In genomic region chr16:29911676-29912010, GRCh38 we compare ENCODE assay signal across 17 cellular contexts. TPM values are rescaled to one million over a fixed set of nuclear protein-coding genes. Genes with fewer than 3 reads are reported as not detected.
DNase-seq lines count a peak whose midpoint lies in the region; ATAC-seq and TF ChIP-seq lines count a peak whose summit lies in the region.
"Had no signal": no experiment of that assay in that cellular context is flagged by ENCODE, and none has a peak within 500 bp of the region (broad histone marks: within the 10 kb centered on the region; RNA-seq: fewer than 3 reads in every experiment).

No MANE protein-coding gene starts in this region.

- intact Hi-C loops in Calu3 (cut with micrococcal nuclease; ENCODE audit: unreplicated experiment) (no loop called here), Panc1 (cut with micrococcal nuclease; ENCODE audit: unreplicated experiment) (loop anchor here (10.0 kb wide), 1 partner anchor 113 kb away; the partner anchor contains the start of gene C16orf92), mucosa of descending colon (cut with DNase I, micrococcal nuclease) (no loop called here)

- H3K36me3 ChIP-seq in H7 (replicated peaks; ENCODE audit: control insufficient read depth, insufficient read depth, low read length) (no peaks in the 10 kb centered on the region; the same call in 1 of the 2 replicates), Panc1 (ENCODE audit: control insufficient read depth, insufficient read depth, low read length) (no peaks in the 10 kb centered on the region), mucosa of descending colon (ENCODE audit: low read depth) (no peaks in the 10 kb centered on the region)
- H3K36me3 ChIP-seq: Peyer's patch had no signal

- BruUV-seq in Calu3 (replicated peaks; lab: Mats Ljungman, UMichigan) (no TSS peak), Panc1 (replicated peaks; lab: Mats Ljungman, UMichigan) (no TSS peak)

- H3K4me3 Mint-ChIP-seq in Calu3 (ENCODE audit: low read depth, unreplicated experiment): no peak overlapping the region
- H3K4me3 Mint-ChIP-seq: IgD-negative memory B cell had no signal

- H3K9me3 ChIP-seq in Panc1 (ENCODE audit: control insufficient read depth, insufficient read depth, low read depth, low read length) (no peaks in the 10 kb centered on the region), mucosa of descending colon (no peaks in the 10 kb centered on the region)
- H3K9me3 ChIP-seq: Peyer's patch, SK-N-SH had no signal

- H3K4me1 ChIP-seq in Panc1 (ENCODE audit: control insufficient read depth, insufficient read depth, low read length) (no peaks in the 10 kb centered on the region), mucosa of descending colon (ENCODE audit: low read depth) (no peaks in the 10 kb centered on the region)
- H3K4me1 ChIP-seq: Peyer's patch had no signal

- TF ChIP-seq CTCF in Calu3 (IDR thresholded peaks at IDR 0.05; ENCODE audit: unreplicated experiment) (no peak), Panc1 (IDR thresholded peaks at IDR 0.05) (no peak), mucosa of descending colon (IDR thresholded peaks at IDR 0.05) (no peak)

- H3K36me3 Mint-ChIP-seq in Calu3 (ENCODE audit: insufficient read depth, unreplicated experiment): peaks cover 91% of the 10 kb centered on the region

- POLR2A ChIA-PET in Panc1 (lab: Charles Lee): no interaction called here

- CTCF ChIA-PET in Calu3 (lab: Charles Lee): interaction anchor here (0.6 kb wide), 1 partner anchor 52 kb away, joined by 4 read pairs; no protein-coding TSS in a partner anchor
- CTCF ChIA-PET in Panc1 (lab: Charles Lee): interaction anchor here (0.7 kb wide), 1 partner anchor 121 kb away, joined by 5 read pairs; no protein-coding TSS in a partner anchor

- no peaks in the 10 kb centered on the region for H3K27me3 Mint-ChIP-seq in Calu3 (ENCODE audit: unreplicated experiment)
- H3K27me3 Mint-ChIP-seq: IgD-negative memory B cell had no signal

- H3K27ac ChIP-seq in Panc1 (ENCODE audit: low read length): no peak overlapping the region
- H3K27ac ChIP-seq: Peyer's patch had no signal

- no peaks in the 10 kb centered on the region for H3K9me3 Mint-ChIP-seq in Calu3 (ENCODE audit: low read depth, unreplicated experiment)
- H3K9me3 Mint-ChIP-seq: IgD-negative memory B cell had no signal

- DNase-seq in Calu3: no peak
- DNase-seq in H7: peak; percentile 58
- DNase-seq in Panc1 (ENCODE audit: low read depth, low spot score): no peak
- DNase-seq in mucosa of descending colon: no peak
- DNase-seq: COR-L47, DMS153, NCI-H1417, NCI-H2081, NCI-H510A, Peyer's patch, Right ventricle myocardium superior, SK-N-SH, T-helper 1 cell had no signal

- H3K4me3 ChIP-seq in H7 (ENCODE audit: insufficient read depth, low read depth, low read length): no peak overlapping the region
- H3K4me3 ChIP-seq in Panc1 (ENCODE audit: low read depth in 2 of 2, low read length in 2 of 2): no peak overlapping the region
- H3K4me3 ChIP-seq in mucosa of descending colon: no peak overlapping the region
- H3K4me3 ChIP-seq: Peyer's patch had no signal

- peak overlapping the region; percentile 39 for H3K27ac Mint-ChIP-seq in Calu3 (ENCODE audit: unreplicated experiment)
- H3K27ac Mint-ChIP-seq: IgD-negative memory B cell had no signal

- H3K27me3 ChIP-seq in H7 (ENCODE audit: control insufficient read depth, insufficient read depth, low read length) (no peaks in the 10 kb centered on the region), Panc1 (ENCODE audit: control insufficient read depth, insufficient read depth, low read length) (no peaks in the 10 kb centered on the region)
- H3K27me3 ChIP-seq: Peyer's patch had no signal

- ATAC-seq in Panc1: peak; percentile 11; the same call in 1 of the 2 replicates
- peak; percentile 9 for ATAC-seq in mucosa of descending colon
- ATAC-seq in GM21723 (IDR thresholded peaks at IDR 0.05; ENCODE audit: unreplicated experiment): no peak
- ATAC-seq in GM18873 (IDR thresholded peaks at IDR 0.05; ENCODE audit: low FRiP score, unreplicated experiment): no peak
- no peak for ATAC-seq in GM18519 (IDR thresholded peaks at IDR 0.05; ENCODE audit: low FRiP score, unreplicated experiment)

- H3K4me1 Mint-ChIP-seq in Calu3 (ENCODE audit: low read depth, unreplicated experiment): peaks cover 38% of the 10 kb centered on the region

- in situ Hi-C loops in Panc1 (cut with HindIII; ENCODE audit: low pct_unique_long_range_greater_than_20kb, low sequenced_read_pairs): no loop called here

RNA-seq across cellular contexts. Expression of gene ASPHD1, which starts 11.4 kb away (rescaled TPM):
- 54.1 and 64.1 TPM in 2 replicates for total RNA-seq in Calu3 (2022)
- total RNA-seq in H7 (2014; rRNA removed; shearing (Covaris generic)): 24.4 and 24.6 TPM in 2 replicates
- 87.0 TPM for total RNA-seq in Panc1 (2021; ENCODE audit: unreplicated experiment)
- 129 TPM for polyA plus RNA-seq in Panc1 (2012; ENCODE audit: insufficient read length)
- total RNA-seq in mucosa of descending colon: 1 to 10 TPM; 1.6 to 1.9 (median 1.8) TPM
- total RNA-seq: Right ventricle myocardium superior had no signal
- polyA plus RNA-seq: IgD-negative memory B cell had no signal

RNA-seq across cellular contexts. Expression of gene SEZ6L2, which starts 12.3 kb away (rescaled TPM):
- total RNA-seq in Calu3 (2022) (68.9 and 92.1 TPM in 2 replicates), Panc1 (2021; ENCODE audit: unreplicated experiment) (70.7 TPM), mucosa of descending colon (1 to 10 TPM; 6.1 to 9.6 (median 7.0) TPM)
- 47.3 and 59.0 TPM in 2 replicates for total RNA-seq in H7 (2014; rRNA removed; shearing (Covaris generic))
- polyA plus RNA-seq in Panc1 (2012; ENCODE audit: insufficient read length): 123 TPM
- polyA plus RNA-seq: IgD-negative memory B cell had no signal

RNA-seq across cellular contexts. Expression of gene KCTD13, which starts 14.4 kb away (rescaled TPM):
- 52.8 and 55.8 TPM in 2 replicates for total RNA-seq in Calu3 (2022)
- total RNA-seq in H7 (2014; rRNA removed; shearing (Covaris generic)): 8.3 and 9.1 TPM in 2 replicates
- total RNA-seq in Panc1 (2021; ENCODE audit: unreplicated experiment): 45.7 TPM
- 42.5 TPM for polyA plus RNA-seq in Panc1 (2012; ENCODE audit: insufficient read length)
- total RNA-seq in mucosa of descending colon: 10 to 100 TPM; 22.2 to 25.8 (median 22.9) TPM

RNA-seq across cellular contexts. Expression of gene CDIPT, which starts 48.6 kb away (rescaled TPM):
- 62.7 and 64.1 TPM in 2 replicates for total RNA-seq in Calu3 (2022)
- 91.3 and 97.6 TPM in 2 replicates for total RNA-seq in H7 (2014; rRNA removed; shearing (Covaris generic))
- total RNA-seq in Panc1 (2021; ENCODE audit: unreplicated experiment): 71.6 TPM
- 136 TPM for polyA plus RNA-seq in Panc1 (2012; ENCODE audit: insufficient read length)
- 100 to 1,000 TPM in 1 of 3 donors, 10 to 100 TPM in 2; 53.1 to 102 (median 90.5) TPM for total RNA-seq in mucosa of descending colon

RNA-seq across cellular contexts. Expression of gene TMEM219, which starts 50.2 kb away (rescaled TPM):
- total RNA-seq in Calu3 (2022) (91.1 and 92.1 TPM in 2 replicates), Panc1 (2021; ENCODE audit: unreplicated experiment) (161 TPM), mucosa of descending colon (100 to 1,000 TPM; 116 to 209 (median 130) TPM)
- 88.0 and 97.6 TPM in 2 replicates for total RNA-seq in H7 (2014; rRNA removed; shearing (Covaris generic))
- 219 TPM for polyA plus RNA-seq in Panc1 (2012; ENCODE audit: insufficient read length)

Comparison
In these comparisons a context has a peak if more than half of its experiments do, and no peak if none do; other contexts are left out.
1. ATAC-seq: peak in Panc1 (single experiment) and mucosa of descending colon (single experiment); none in GM21723 (single experiment), GM18873 (single experiment) and GM18519 (single experiment).